In the genomic region with DNA sequence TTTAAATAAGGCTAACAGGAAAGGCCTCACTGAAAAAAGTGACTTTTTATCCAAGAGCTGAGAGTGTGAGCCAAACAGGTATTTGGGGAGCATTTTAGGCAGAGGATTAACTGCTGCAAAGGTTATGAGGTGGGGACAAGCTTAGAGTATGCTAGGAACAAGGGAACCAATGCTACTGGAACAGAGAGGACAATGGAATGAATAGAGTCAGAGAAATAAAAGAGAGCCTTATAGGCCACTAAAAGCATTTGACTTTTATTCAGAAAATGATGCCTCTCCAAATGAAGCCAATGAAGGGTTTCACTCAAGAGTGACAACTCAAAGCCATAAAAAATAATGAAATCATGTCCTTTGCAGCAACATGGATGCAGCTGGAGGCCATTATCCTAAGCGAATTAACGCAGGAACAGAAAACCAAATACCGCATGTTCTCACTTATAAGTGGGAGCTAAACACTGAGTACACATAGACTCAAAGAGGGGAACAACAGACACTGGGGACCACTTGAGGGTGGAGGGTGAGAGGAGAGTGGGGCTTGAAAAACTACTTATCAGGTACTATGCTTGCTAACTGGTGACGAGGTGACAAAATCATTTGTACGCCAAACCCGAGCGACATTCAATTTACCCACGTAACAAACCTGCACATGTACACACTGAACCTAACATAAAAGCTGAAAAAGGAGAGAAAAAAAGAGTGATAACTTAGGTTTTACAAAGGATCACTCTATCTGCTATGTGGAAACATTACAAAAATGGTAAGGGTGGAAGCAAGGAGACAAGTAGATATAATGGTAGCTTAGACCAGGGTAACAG, we compare ENCODE assay signal across 9 cellular contexts. TPM values are rescaled to one million over a fixed set of nuclear protein-coding genes. Genes with fewer than 3 reads are reported as not detected.
DNase-seq lines count a peak whose midpoint lies in the region; ATAC-seq and TF ChIP-seq lines count a peak whose summit lies in the region.
"Had no signal": no experiment of that assay in that cellular context is flagged by ENCODE, and none has a peak within 500 bp of the region (broad histone marks: within the 10 kb centered on the region; RNA-seq: fewer than 3 reads in every experiment).

No MANE protein-coding gene starts in this region.

- H3K27ac Mint-ChIP-seq in activated CD4-positive, alpha-beta T cell treated with anti-CD3 and anti-CD28 coated beads, Interleukin-2, amount 10 ng/mL, durations not matched to agents 7 days and 5 days: peak overlapping the region; percentile 74
- peak overlapping the region; percentile 83 to 84 for H3K27ac Mint-ChIP-seq in effector memory CD8-positive, alpha-beta T cell

- POLR2A ChIA-PET in activated CD4-positive, alpha-beta T cell treated with anti-CD3 and anti-CD28 coated beads, Interleukin-2, amount 10 ng/mL, durations not matched to agents 7 days and 5 days (lab: Charles Lee): interaction anchor here (0.6 kb wide), 1 partner anchor 83 kb away, joined by 3 read pairs; no protein-coding TSS in a partner anchor

- in situ Hi-C loops in GM13976 (cut with MboI; ENCODE audit: low sequenced_read_pairs, unreplicated experiment): no loop called here

- no peaks in the 10 kb centered on the region for H3K27me3 Mint-ChIP-seq in activated CD4-positive, alpha-beta T cell treated with anti-CD3 and anti-CD28 coated beads, Interleukin-2, amount 10 ng/mL, durations not matched to agents 7 days and 5 days
- H3K27me3 Mint-ChIP-seq in effector memory CD8-positive, alpha-beta T cell: no peaks in the 10 kb centered on the region

- H3K4me1 ChIP-seq in subcutaneous abdominal adipose tissue (ENCODE audit: control insufficient read depth in 5 of 5, insufficient read depth in 5 of 5, low read length in 5 of 5): peaks cover 7 to 76% (median 73%) of the 10 kb centered on the region in 5 donors

- H3K36me3 ChIP-seq in subcutaneous abdominal adipose tissue (ENCODE audit: control insufficient read depth in 5 of 5, insufficient read depth in 5 of 5, low read length in 5 of 5): no peaks in the 10 kb centered on the region
- H3K36me3 ChIP-seq: uterus had no signal

- no peaks in the 10 kb centered on the region for H3K9me3 Mint-ChIP-seq in activated CD4-positive, alpha-beta T cell treated with anti-CD3 and anti-CD28 coated beads, Interleukin-2, amount 10 ng/mL, durations not matched to agents 7 days and 5 days
- no peaks in the 10 kb centered on the region for H3K9me3 Mint-ChIP-seq in effector memory CD8-positive, alpha-beta T cell

- TF ChIP-seq CTCF in GM13976 (IDR thresholded peaks at IDR 0.05; ENCODE audit: borderline replicate concordance, control extremely low read depth, extremely low read depth, insufficient read depth, missing control alignments): no peak

- peaks cover 39% of the 10 kb centered on the region for H3K36me3 Mint-ChIP-seq in activated CD4-positive, alpha-beta T cell treated with anti-CD3 and anti-CD28 coated beads, Interleukin-2, amount 10 ng/mL, durations not matched to agents 7 days and 5 days (ENCODE audit: low read depth)
- H3K36me3 Mint-ChIP-seq in effector memory CD8-positive, alpha-beta T cell (ENCODE audit: insufficient read depth): peaks cover 35% of the 10 kb centered on the region

- peak overlapping the region; percentile 47 for H3K4me3 Mint-ChIP-seq in activated CD4-positive, alpha-beta T cell treated with anti-CD3 and anti-CD28 coated beads, Interleukin-2, amount 10 ng/mL, durations not matched to agents 7 days and 5 days
- H3K4me3 Mint-ChIP-seq in effector memory CD8-positive, alpha-beta T cell: peak overlapping the region; percentile 86 to 96

- peak overlapping the region; percentile 24 for H3K27ac ChIP-seq in subcutaneous abdominal adipose tissue (ENCODE audit: low read depth, low read length)
- H3K27ac ChIP-seq: uterus had no signal

- no peaks in the 10 kb centered on the region for H3K27me3 ChIP-seq in subcutaneous abdominal adipose tissue (ENCODE audit: control insufficient read depth in 5 of 5, insufficient read depth in 4 of 5, low read length in 5 of 5)
- H3K27me3 ChIP-seq: uterus had no signal

- no peak overlapping the region for H3K4me3 ChIP-seq in subcutaneous abdominal adipose tissue (ENCODE audit: low read depth in 1 of 5, low read length in 5 of 5)
- H3K4me3 ChIP-seq: uterus had no signal

- ATAC-seq in effector memory CD8-positive, alpha-beta T cell (replicated peaks): peak; percentile 56

- CTCF ChIA-PET in activated CD4-positive, alpha-beta T cell treated with anti-CD3 and anti-CD28 coated beads, Interleukin-2, amount 10 ng/mL, durations not matched to agents 7 days and 5 days (lab: Charles Lee): interaction anchor here (0.7 to 1.8 kb wide), 9 partner anchors 8 to 66 kb away, joined by 3 to 9 read pairs (median 4); partner anchors contain the start of gene PTP4A2

- peak overlapping the region in 1 of 5 donors; percentile 32 for H3K9ac ChIP-seq in subcutaneous abdominal adipose tissue (ENCODE audit: low read length in 5 of 5)

- peaks cover 87% of the 10 kb centered on the region for H3K4me1 Mint-ChIP-seq in activated CD4-positive, alpha-beta T cell treated with anti-CD3 and anti-CD28 coated beads, Interleukin-2, amount 10 ng/mL, durations not matched to agents 7 days and 5 days
- peaks cover 66 to 77% of the 10 kb centered on the region in 2 donors for H3K4me1 Mint-ChIP-seq in effector memory CD8-positive, alpha-beta T cell (ENCODE audit: low read depth in 2 of 2)

- no peak for DNase-seq in activated CD4-positive, alpha-beta T cell treated with anti-CD3 and anti-CD28 coated beads, Interleukin-2, amount 10 ng/mL, durations not matched to agents 7 days and 5 days
- no peak for DNase-seq in activated CD4-positive, alpha-beta T cell treated with anti-CD3 and anti-CD28 coated beads for 4 hours
- DNase-seq in NCI-H748 (lab: John Stamatoyannopoulos, UW; ENCODE audit: unreplicated experiment): peak; percentile 82
- no peak for DNase-seq in effector memory CD8-positive, alpha-beta T cell
- no peak for DNase-seq in NCI-H2196 (lab: John Stamatoyannopoulos, UW; ENCODE audit: unreplicated experiment)
- no peak for DNase-seq in GF-D8 (lab: John Stamatoyannopoulos, UW)
- no peak for DNase-seq in GM13976 (ENCODE audit: low spot score)
- DNase-seq: uterus had no signal

- no peaks in the 10 kb centered on the region for H3K9me3 ChIP-seq in subcutaneous abdominal adipose tissue (ENCODE audit: control insufficient read depth in 5 of 5, low read length in 5 of 5)
- H3K9me3 ChIP-seq: uterus had no signal

RNA-seq across cellular contexts. Expression of gene PTP4A2, which starts 11.1 kb away (rescaled TPM):
- 100 to 1,000 TPM; 334 to 347 TPM for total RNA-seq in activated CD4-positive, alpha-beta T cell treated with anti-CD3 and anti-CD28 coated beads, Interleukin-2, amount 10 ng/mL, durations not matched to agents 7 days and 5 days
